Comparison of ENCODE assay signal across 25 cellular contexts in genomic region chr7:151657173-151657572, GRCh38.
DNase-seq lines count a peak whose midpoint lies in the region; ATAC-seq, FAIRE-seq and TF ChIP-seq lines count a peak whose summit lies in the region.
"Had no signal": no experiment of that assay in that cellular context is flagged by ENCODE, and none has a peak within 500 bp of the region (broad histone marks: within the 10 kb centered on the region; RNA-seq: fewer than 3 reads in every experiment).

No MANE protein-coding gene starts in this region.

- no peak for TF ChIP-seq CTCF in PC-3 (conservative IDR thresholded peaks at IDR 0.05; ENCODE audit: low read depth, low read length)
- no peak for TF ChIP-seq CTCF in tibial artery (IDR thresholded peaks at IDR 0.05)

- DNase-seq in PC-3 (peak; percentile 43), Right ventricle myocardium superior (no peak), right cardiac atrium (peak in 1 of 3 donors; percentile 47), tibial artery (peak; percentile 47 to 81), SKM-1 treated with dmso at 0.1 percent for 144 hours (lab: John Stamatoyannopoulos, UW; ENCODE audit: unreplicated experiment) (no peak), frontal cortex (ENCODE audit: low spot score in 2 of 2) (no peak)
- DNase-seq: Caco-2; CD4-positive, CD25-positive, alpha-beta regulatory T cell; DMS 273 treated with DMSO at 0.1 percent for 48 hours; DMS79 treated with DMSO at 0.1 percent for 48 hours; H9; HFFc6; KG1; NCI-H1105; NCI-H146; NCI-H2029; NCI-H226; NCI-H510A treated with DMSO at 0.1 percent for 48 hours; NCI-H774; NK-92 treated with Interleukin-12 subunit alpha and Interleukin-12 subunit beta, amount 100 ng/mL, for 24 hours; SJCRH30 had no signal

- H3K4me1 ChIP-seq in PC-3 (ENCODE audit: insufficient read depth, low read length), result peaks cover 42% of the 10 kb centered on the region
- peaks cover 5% of the 10 kb centered on the region for H3K4me1 ChIP-seq in right cardiac atrium (ENCODE audit: control insufficient read depth, insufficient read depth, low read length)
- peaks cover 0 to 24% (median 0%) of the 10 kb centered on the region in 4 donors for H3K4me1 ChIP-seq in tibial artery
- H3K4me1 ChIP-seq: Caco-2, SJCRH30 had no signal

- no peak for FAIRE-seq in frontal cortex (lab: Jason Lieb, UNC)
- FAIRE-seq: GM12878 had no signal

- H3K36me3 ChIP-seq in PC-3 (ENCODE audit: low read depth, low read length) (no peaks in the 10 kb centered on the region), tibial artery (no peaks in the 10 kb centered on the region)
- H3K36me3 ChIP-seq: SJCRH30 had no signal

- H3K4me3 ChIP-seq in PC-3 (ENCODE audit: low read length) (no peak overlapping the region), right cardiac atrium (ENCODE audit: low read length) (no peak overlapping the region), tibial artery (no peak overlapping the region)
- H3K4me3 ChIP-seq: GM12878, SJCRH30 had no signal

- 79% methylated on average over 3 of the region's 3 CpGs for WGBS in right cardiac atrium

- no peak overlapping the region for H2AFZ ChIP-seq in PC-3 (ENCODE audit: low read length)

- no peak overlapping the region for H3K4me2 ChIP-seq in PC-3 (ENCODE audit: low read length)

- peak; percentile 35 for ATAC-seq in PC-3
- ATAC-seq in Right ventricle myocardium superior (ENCODE audit: poor library complexity), result peak; percentile 78
- ATAC-seq in right cardiac atrium, result peak; percentile 59 to 78
- no peak for ATAC-seq in GM21737 (IDR thresholded peaks at IDR 0.05; ENCODE audit: unreplicated experiment)
- ATAC-seq: GM12878, Panc1 had no signal

- H3K9ac ChIP-seq in PC-3 (ENCODE audit: low read length), result no peak overlapping the region

- POLR2A ChIA-PET in PC-3 (lab: Charles Lee; ENCODE audit: unreplicated experiment), result interaction anchor here (0.5 kb wide), 1 partner anchor 137 kb away, joined by 3 read pairs; the partner anchor contains the start of gene RHEB

- CTCF ChIA-PET in PC-3 (lab: Charles Lee), result no interaction called here

- no peaks in the 10 kb centered on the region for H3F3A ChIP-seq in PC-3 (ENCODE audit: low read length, unreplicated experiment)

- H3K79me2 ChIP-seq in PC-3 (ENCODE audit: low read length), result no peaks in the 10 kb centered on the region

- H4K20me1 ChIP-seq in PC-3 (ENCODE audit: low read length), result no peaks in the 10 kb centered on the region

- H3K27me3 ChIP-seq in PC-3 (ENCODE audit: low read length) (no peaks in the 10 kb centered on the region), right cardiac atrium (ENCODE audit: control insufficient read depth, insufficient read depth) (no peaks in the 10 kb centered on the region), tibial artery (no peaks in the 10 kb centered on the region)
- H3K27me3 ChIP-seq: SJCRH30 had no signal

- H3K27ac ChIP-seq in PC-3 (ENCODE audit: low read length), result 0 out of 2 replicates have a peak overlapping the region, but pooled peaks have one; percentile 11
- peak overlapping the region; percentile 51 for H3K27ac ChIP-seq in right cardiac atrium (ENCODE audit: low read length)
- peak overlapping the region; percentile 6 to 51 for H3K27ac ChIP-seq in tibial artery
- H3K27ac ChIP-seq: HL-60, SJCRH30 had no signal

- intact Hi-C loops in PC-3 (cut with micrococcal nuclease) (no loop called here), Right ventricle myocardium superior (cut with DNase I) (no loop called here), right cardiac atrium (cut with DNase I) (no loop called here), tibial artery (cut with DNase I; ENCODE audit: low total_unique reads) (no loop called here)

- no TSS peak for BruUV-seq in PC-3 (replicated peaks; lab: Mats Ljungman, UMichigan)

- H3K9me2 ChIP-seq in PC-3 (replicated peaks; ENCODE audit: low read length), result no peaks in the 10 kb centered on the region

- no peaks in the 10 kb centered on the region for H3K9me3 ChIP-seq in PC-3 (ENCODE audit: low read length)
- no peaks in the 10 kb centered on the region for H3K9me3 ChIP-seq in right cardiac atrium (ENCODE audit: control insufficient read depth, low read length)
- H3K9me3 ChIP-seq in tibial artery, result no peaks in the 10 kb centered on the region
- H3K9me3 ChIP-seq: SJCRH30 had no signal

Comparison
In these comparisons a context has a peak if more than half of its experiments do, and no peak if none do; other contexts are left out.
1. DNase-seq: peak in PC-3 (single experiment) and tibial artery (2 of 2); none in Right ventricle myocardium superior (single experiment), SKM-1 treated with dmso at 0.1 percent for 144 hours (single experiment) and frontal cortex (0 of 2).
2. Peak in every context shown above with its lines, with median percentiles within 50 percentile points of each other: H3K27ac ChIP-seq.